Comparison of ENCODE assay signal across 26 cellular contexts in the genomic region with DNA sequence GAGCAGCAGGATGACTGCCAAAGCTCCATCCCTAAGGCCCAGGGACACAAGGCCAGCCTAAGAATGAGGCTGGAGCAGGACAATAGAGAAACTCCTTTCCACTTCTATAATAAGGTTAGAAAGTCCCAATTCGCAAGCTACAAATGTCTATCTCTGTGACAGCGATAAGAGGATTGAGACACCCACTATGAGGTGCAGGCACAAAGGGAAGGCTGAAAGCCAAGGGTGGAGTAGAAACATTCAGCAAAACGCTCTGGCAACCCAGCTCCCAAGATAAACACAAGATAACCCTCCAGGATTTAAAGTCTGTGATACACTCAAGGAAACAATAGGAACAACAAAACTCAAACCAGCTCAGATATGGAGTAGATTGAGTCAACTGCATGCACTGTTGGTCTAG.
"Had no signal": no experiment of that assay in that cellular context is flagged by ENCODE, and none has a peak within 500 bp of the region (broad histone marks: within the 10 kb centered on the region; RNA-seq: fewer than 3 reads in every experiment).

No MANE protein-coding gene starts in this region.

- H3K36me3 ChIP-seq: adrenal gland, ascending aorta, brain microvascular endothelial cell, esophagus muscularis mucosa, spleen, vagina had no signal

- H3K4me1 ChIP-seq: adrenal gland, ascending aorta, esophagus muscularis mucosa, foreskin keratinocyte, testis, vagina had no signal

- H3K9me3 ChIP-seq: adrenal gland, ascending aorta, spleen, testis, vagina had no signal

- H3K4me3 Mint-ChIP-seq: activated B cell treated with CpG ODN at 0.5 μM for 24 hours; activated CD4-positive, alpha-beta T cell treated with anti-CD3 and anti-CD28 coated beads for 36 hours; activated naive CD8-positive, alpha-beta T cell; activated T-cell treated with anti-CD3 and anti-CD28 coated beads, Interleukin-2, amount 50 U/mL, for 24 hours; activated T-helper 17 cell treated with anti-CD3 and anti-CD28 coated beads, Interleukin-2, amount 50 U/mL, for 72 hours; central memory CD8-positive, alpha-beta T cell; effector memory CD8-positive, alpha-beta T cell; memory B cell; naive thymus-derived CD4-positive, alpha-beta T cell; neural crest cell; type B pancreatic cell had no signal

- H3K27me3 ChIP-seq: adrenal gland, ascending aorta, brain microvascular endothelial cell, dorsolateral prefrontal cortex, esophagus muscularis mucosa, foreskin keratinocyte, testis, vagina had no signal

- H3K4me1 Mint-ChIP-seq: activated B cell treated with CpG ODN at 0.5 μM for 24 hours; activated CD4-positive, alpha-beta T cell treated with anti-CD3 and anti-CD28 coated beads for 36 hours; activated T-helper 17 cell treated with anti-CD3 and anti-CD28 coated beads, Interleukin-2, amount 50 U/mL, for 72 hours; central memory CD8-positive, alpha-beta T cell; neural crest cell had no signal

- DNase-seq: activated B cell treated with CpG ODN at 0.5 μM for 24 hours; activated CD4-positive, alpha-beta T cell treated with anti-CD3 and anti-CD28 coated beads for 36 hours; activated CD4-positive, alpha-beta T cell treated with anti-CD3 and anti-CD28 coated beads, Interleukin-2, amount 50 U/mL, for 4 hours; activated CD8-positive, alpha-beta memory T cell treated with anti-CD3 and anti-CD28 coated beads for 24 hours; activated CD8-positive, alpha-beta memory T cell treated with anti-CD3 and anti-CD28 coated beads, Interleukin-2, amount 50 U/mL, for 4 hours; activated T-cell treated with anti-CD3 and anti-CD28 coated beads, Interleukin-2, amount 50 U/mL, for 24 hours; adrenal gland; brain microvascular endothelial cell; dorsolateral prefrontal cortex; effector memory CD8-positive, alpha-beta T cell; foreskin keratinocyte; naive thymus-derived CD4-positive, alpha-beta T cell; spleen; stimulated activated CD4-positive, alpha-beta T cell treated with anti-CD3 and anti-CD28 coated beads, Interleukin-4, amount 100 ng/mL, for 1 hour; stimulated activated naive CD4-positive, alpha-beta T cell; T1000; testis had no signal

- H3K27ac Mint-ChIP-seq: activated B cell treated with CpG ODN at 0.5 μM for 24 hours; activated CD4-positive, alpha-beta T cell treated with anti-CD3 and anti-CD28 coated beads for 36 hours; activated naive CD8-positive, alpha-beta T cell; activated T-cell treated with anti-CD3 and anti-CD28 coated beads, Interleukin-2, amount 50 U/mL, for 24 hours; activated T-helper 17 cell treated with anti-CD3 and anti-CD28 coated beads, Interleukin-2, amount 50 U/mL, for 72 hours; effector memory CD8-positive, alpha-beta T cell; memory B cell; naive thymus-derived CD4-positive, alpha-beta T cell; type B pancreatic cell had no signal

- H3K36me3 Mint-ChIP-seq: activated naive CD8-positive, alpha-beta T cell; memory B cell; naive thymus-derived CD4-positive, alpha-beta T cell; type B pancreatic cell had no signal

- H3K27ac ChIP-seq: adrenal gland, ascending aorta, brain microvascular endothelial cell, dorsolateral prefrontal cortex, esophagus muscularis mucosa, foreskin keratinocyte, spleen, testis, vagina had no signal

- ATAC-seq: activated CD4-positive, alpha-beta T cell treated with anti-CD3 and anti-CD28 coated beads for 36 hours; activated T-helper 17 cell treated with anti-CD3 and anti-CD28 coated beads, Interleukin-2, amount 50 U/mL, for 72 hours; effector memory CD8-positive, alpha-beta T cell; foreskin keratinocyte; naive thymus-derived CD4-positive, alpha-beta T cell had no signal

- H3K4me3 ChIP-seq: adrenal gland, ascending aorta, esophagus muscularis mucosa, spleen, testis, vagina had no signal

- H3K27me3 Mint-ChIP-seq: activated B cell treated with CpG ODN at 0.5 μM for 24 hours; activated naive CD8-positive, alpha-beta T cell; activated T-cell treated with anti-CD3 and anti-CD28 coated beads, Interleukin-2, amount 50 U/mL, for 24 hours; activated T-helper 17 cell treated with anti-CD3 and anti-CD28 coated beads, Interleukin-2, amount 50 U/mL, for 72 hours; memory B cell; type B pancreatic cell had no signal

- H3K9me3 Mint-ChIP-seq: activated B cell treated with CpG ODN at 0.5 μM for 24 hours; activated T-cell treated with anti-CD3 and anti-CD28 coated beads, Interleukin-2, amount 50 U/mL, for 24 hours; activated T-helper 17 cell treated with anti-CD3 and anti-CD28 coated beads, Interleukin-2, amount 50 U/mL, for 72 hours; central memory CD8-positive, alpha-beta T cell; effector memory CD8-positive, alpha-beta T cell; memory B cell; type B pancreatic cell had no signal
